Comparison of ENCODE assay signal across 14 cellular contexts in genomic region chr7:120733143-120733542, GRCh38.
DNase-seq lines count a peak whose midpoint lies in the region; ATAC-seq and TF ChIP-seq lines count a peak whose summit lies in the region.
"Had no signal": no experiment of that assay in that cellular context is flagged by ENCODE, and none has a peak within 500 bp of the region (broad histone marks: within the 10 kb centered on the region; RNA-seq: fewer than 3 reads in every experiment).

No MANE protein-coding gene starts in this region.

- no peaks in the 10 kb centered on the region for H3K27me3 ChIP-seq in brain microvascular endothelial cell (replicated peaks)

- H3K27ac ChIP-seq in brain microvascular endothelial cell, result no peak overlapping the region
- H3K27ac ChIP-seq: VCaP had no signal

- in situ Hi-C loops in brain microvascular endothelial cell (cut with HindIII; ENCODE audit: low pct_ligation_motif_present, low sequenced_read_pairs), result no loop called here

- no peak for ATAC-seq in HG02938 (IDR thresholded peaks at IDR 0.05; ENCODE audit: unreplicated experiment)

- DNase-seq in AG04449 (ENCODE audit: low read depth, low spot score), result peak; percentile 10
- peak; percentile 22 for DNase-seq in HT-29 (ENCODE audit: low spot score)
- DNase-seq in brain microvascular endothelial cell, result peak; percentile 84
- DNase-seq in kidney tubule cell (ENCODE audit: low spot score), result peak; percentile 85
- no peak for DNase-seq in activated naive CD4-positive, alpha-beta T cell (lab: John Stamatoyannopoulos, UW)
- no peak for DNase-seq in activated CD8-positive, alpha-beta memory T cell treated with anti-CD3 and anti-CD28 coated beads, Interleukin-2, amount 50 U/mL, for 48 hours
- DNase-seq in GOT3 (lab: John Stamatoyannopoulos, UW), result no peak
- DNase-seq: activated naive CD8-positive, alpha-beta T cell treated with anti-CD3 and anti-CD28 coated beads for 36 hours; AML-193; hippocampal formation; NCI-H1417; occipital lobe had no signal

- no peaks in the 10 kb centered on the region for H3K36me3 ChIP-seq in brain microvascular endothelial cell (replicated peaks)

- H3K4me3 ChIP-seq in AG04449 (ENCODE audit: low read depth, low read length) (no peak overlapping the region), brain microvascular endothelial cell (ENCODE audit: low read depth, low read length) (no peak overlapping the region)

- TF ChIP-seq CTCF in AG04449 (IDR thresholded peaks at IDR 0.05; ENCODE audit: insufficient read depth, low read length, missing control alignments) (no peak), brain microvascular endothelial cell (IDR thresholded peaks at IDR 0.05; ENCODE audit: low read depth, low read length, missing control alignments) (peak; percentile 51)

- POLR2A ChIA-PET in AG04449 (lab: Yijun Ruan, JAX), result no interaction called here

- CTCF ChIA-PET in AG04449 (lab: Yijun Ruan, JAX), result interaction anchor here (1.8 kb wide), 1 partner anchor 59 kb away, joined by 5 read pairs; no protein-coding TSS in a partner anchor

Comparison
In these comparisons a context has a peak if more than half of its experiments do, and no peak if none do; other contexts are left out.
1. DNase-seq: peak in AG04449 (single experiment), HT-29 (single experiment), brain microvascular endothelial cell (single experiment) and kidney tubule cell (single experiment); none in activated naive CD4-positive, alpha-beta T cell (0 of 4), activated CD8-positive, alpha-beta memory T cell treated with anti-CD3 and anti-CD28 coated beads, Interleukin-2, amount 50 U/mL, for 48 hours (single experiment) and GOT3 (single experiment).